ENCODE assay signal across 20 cellular contexts in the genomic region with DNA sequence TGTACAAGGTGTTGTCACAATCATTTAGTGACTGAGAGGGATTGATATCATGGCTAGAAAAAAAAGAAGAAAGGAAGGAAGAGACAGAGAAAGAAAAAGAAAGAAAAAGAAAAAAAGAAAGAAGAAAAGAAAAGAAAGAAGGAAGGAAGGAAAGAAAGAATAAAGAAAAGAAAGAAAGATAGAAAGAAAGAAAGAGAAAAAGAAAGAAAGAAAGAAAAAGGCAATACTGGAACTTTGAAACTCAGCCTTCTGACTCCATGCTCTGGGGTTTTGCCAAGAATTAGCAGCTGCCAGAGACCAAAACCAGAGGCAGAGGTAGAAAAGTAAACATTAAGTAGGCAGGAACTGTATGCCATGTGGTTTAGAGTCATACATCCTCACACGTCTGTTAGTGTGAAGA. TPM values are rescaled to one million over a fixed set of nuclear protein-coding genes. Genes with fewer than 3 reads are reported as not detected.
A peak's percentile ranks its signal among the peaks of the same experiment; 100 is the strongest.
DNase-seq lines count a peak whose midpoint lies in the region; TF ChIP-seq lines count a peak whose summit lies in the region.
"Not testable (repeated sequence)": the region's sequence is repeated elsewhere in the genome, so short reads cannot be mapped to it uniquely, and the experiment has no call there.
"Had no signal": no experiment of that assay in that cellular context is flagged by ENCODE, and none has a peak within 500 bp of the region (broad histone marks: within the 10 kb centered on the region; RNA-seq: fewer than 3 reads in every experiment).

No MANE protein-coding gene starts in this region.

- H3K9me3 ChIP-seq in mammary epithelial cell (replicated peaks; ENCODE audit: insufficient read depth, low read length), result not testable (repeated sequence)

- H3K79me2 ChIP-seq in mammary epithelial cell (ENCODE audit: insufficient read depth, low read length), result not testable (repeated sequence)

- CTCF ChIA-PET in mammary epithelial cell (lab: Charles Lee; ENCODE audit: low non-redundant PET), result not testable (repeated sequence)

- not testable (repeated sequence) for H2AFZ ChIP-seq in mammary epithelial cell (ENCODE audit: low read depth, low read length)

- not testable (repeated sequence) for H3K4me3 Mint-ChIP-seq in activated CD4-positive, alpha-beta T cell treated with anti-CD3 and anti-CD28 coated beads, Interleukin-2, amount 10 ng/mL, durations not matched to agents 24 days and 14 days

- not testable (repeated sequence) for H3K4me3 ChIP-seq in LNCaP clone FGC (ENCODE audit: low read depth, low read length); mammary epithelial cell (replicated peaks in 1 of 3; ENCODE audit: insufficient read depth in 1 of 3, low read depth in 2 of 3, low read length in 3 of 3)

- not testable (repeated sequence) for H3K27me3 ChIP-seq in mammary epithelial cell (ENCODE audit: insufficient read depth, low read length)

- H3K36me3 ChIP-seq in mammary epithelial cell (ENCODE audit: insufficient read depth, low read length), result not testable (repeated sequence)

- not testable (repeated sequence) for H3K9ac ChIP-seq in mammary epithelial cell (ENCODE audit: insufficient read depth, low read length)

- TF ChIP-seq CTCF in LNCaP clone FGC (IDR thresholded peaks at IDR 0.05; ENCODE audit: control insufficient read depth, extremely low read depth, insufficient read depth); mammary epithelial cell (conservative IDR thresholded peaks at IDR 0.05 in 1 of 2, IDR thresholded peaks at IDR 0.05 in 1 of 2; ENCODE audit: extremely low read depth in 1 of 2, insufficient read depth in 1 of 2, low read depth in 1 of 2, low read length in 2 of 2): not testable (repeated sequence)

- H3K36me3 Mint-ChIP-seq in activated CD4-positive, alpha-beta T cell treated with anti-CD3 and anti-CD28 coated beads, Interleukin-2, amount 10 ng/mL, durations not matched to agents 24 days and 14 days (ENCODE audit: low read depth), result not testable (repeated sequence)

- in situ Hi-C loops in mammary epithelial cell (cut with MboI; ENCODE audit: low sequenced_read_pairs in 2 of 2), result not testable (repeated sequence)

- not testable (repeated sequence) for H3K9me3 Mint-ChIP-seq in activated CD4-positive, alpha-beta T cell treated with anti-CD3 and anti-CD28 coated beads, Interleukin-2, amount 10 ng/mL, durations not matched to agents 24 days and 14 days

- not testable (repeated sequence) for H3K27ac Mint-ChIP-seq in activated CD4-positive, alpha-beta T cell treated with anti-CD3 and anti-CD28 coated beads, Interleukin-2, amount 10 ng/mL, durations not matched to agents 24 days and 14 days

- DNase-seq in EL (peak; percentile 21), LNCaP clone FGC (ENCODE audit: low read depth) (peak; percentile 25), NCI-H345 treated with DMSO at 0.1 percent for 48 hours (lab: John Stamatoyannopoulos, UW; ENCODE audit: unreplicated experiment) (peak; percentile 3), mammary epithelial cell (peak; percentile 19), fibroblast of peridontal ligament (ENCODE audit: extremely low read depth) (peak; percentile 77), mucosa of gallbladder (ENCODE audit: low spot score) (peak; percentile 29)
- peak; percentile 7 for DNase-seq in activated CD4-positive, alpha-beta T cell treated with anti-CD3 and anti-CD28 coated beads, Interleukin-2, amount 10 ng/mL, durations not matched to agents 24 days and 14 days

- dilution Hi-C loops in mammary epithelial cell (cut with HindIII; ENCODE audit: low sequenced_read_pairs), result not testable (repeated sequence)

- intact Hi-C loops in activated CD4-positive, alpha-beta T cell treated with anti-CD3 and anti-CD28 coated beads, Interleukin-2, amount 10 ng/mL, durations not matched to agents 24 days and 14 days (cut with micrococcal nuclease); mammary epithelial cell (cut with micrococcal nuclease): not testable (repeated sequence)

- not testable (repeated sequence) for H3K27ac ChIP-seq in mammary epithelial cell (ENCODE audit: insufficient read depth, low read depth, low read length)

- BruUV-seq in mammary epithelial cell (replicated peaks; lab: Mats Ljungman, UMichigan), result not testable (repeated sequence)

- not testable (repeated sequence) for H3K27me3 Mint-ChIP-seq in activated CD4-positive, alpha-beta T cell treated with anti-CD3 and anti-CD28 coated beads, Interleukin-2, amount 10 ng/mL, durations not matched to agents 24 days and 14 days

- 30% methylated on average over 1 of the region's 1 CpG for WGBS in mammary epithelial cell (ENCODE audit: low coverage, missing lambda C conversion rate)

- not testable (repeated sequence) for H3K4me1 ChIP-seq in mammary epithelial cell (ENCODE audit: insufficient read depth, low read length)

- not testable (repeated sequence) for H4K20me1 ChIP-seq in mammary epithelial cell (ENCODE audit: insufficient read depth, low read length)

- H3K4me1 Mint-ChIP-seq in activated CD4-positive, alpha-beta T cell treated with anti-CD3 and anti-CD28 coated beads, Interleukin-2, amount 10 ng/mL, durations not matched to agents 24 days and 14 days, result not testable (repeated sequence)

- H3K4me2 ChIP-seq in mammary epithelial cell (ENCODE audit: insufficient read depth, low read depth, low read length), result not testable (repeated sequence)

RNA-seq across cellular contexts. Expression of a gene that starts 23.1 kb away (rescaled TPM):
- not detected in 2 replicates for total RNA-seq in activated CD4-positive, alpha-beta T cell treated with anti-CD3 and anti-CD28 coated beads, Interleukin-2, amount 10 ng/mL, durations not matched to agents 24 days and 14 days
- total RNA-seq in mammary epithelial cell (not detected), mucosa of gallbladder (not detected)
- not detected for polyA plus RNA-seq in mammary epithelial cell
- not detected for polyA minus RNA-seq in mammary epithelial cell
- total RNA-seq: activated CD4-positive, alpha-beta T cell treated with anti-CD3 and anti-CD28 coated beads for 36 hours; activated T-helper 2 cell treated with anti-CD3 and anti-CD28 coated beads, Interferon-gamma antibody, Interleukin-2, Interleukin-4, amounts not matched to agents 10 μg/mL and 5 μg/mL and 100 μg/mL, durations not matched to agents 14 hours and 24 hours and 36 hours; Caco-2; cardiac septum; gastroesophageal sphincter; hepatocyte; left colon; ovary; SJSA1; temporal lobe; upper lobe of right lung had no signal
- polyA plus RNA-seq: CD14-positive monocyte, hepatocyte, neural cell, ovary had no signal

RNA-seq across cellular contexts. Expression of a gene that starts 31.8 kb away (rescaled TPM):
- not detected in 2 replicates for total RNA-seq in activated CD4-positive, alpha-beta T cell treated with anti-CD3 and anti-CD28 coated beads, Interleukin-2, amount 10 ng/mL, durations not matched to agents 24 days and 14 days
- total RNA-seq in mammary epithelial cell (not detected), mucosa of gallbladder (not detected)
- polyA plus RNA-seq in mammary epithelial cell, result not detected
- polyA minus RNA-seq in mammary epithelial cell, result not detected
- total RNA-seq: activated CD4-positive, alpha-beta T cell treated with anti-CD3 and anti-CD28 coated beads for 36 hours; activated T-helper 2 cell treated with anti-CD3 and anti-CD28 coated beads, Interferon-gamma antibody, Interleukin-2, Interleukin-4, amounts not matched to agents 10 μg/mL and 5 μg/mL and 100 μg/mL, durations not matched to agents 14 hours and 24 hours and 36 hours; Caco-2; cardiac septum; gastroesophageal sphincter; hepatocyte; left colon; ovary; temporal lobe; upper lobe of right lung had no signal
- polyA plus RNA-seq: CD14-positive monocyte, hepatocyte, neural cell, ovary had no signal

RNA-seq across cellular contexts. Expression of a gene that starts 56.0 kb away (rescaled TPM):
- total RNA-seq in activated CD4-positive, alpha-beta T cell treated with anti-CD3 and anti-CD28 coated beads, Interleukin-2, amount 10 ng/mL, durations not matched to agents 24 days and 14 days, result 11.5 and 13.2 TPM in 2 replicates
- 10 to 100 TPM in 1 of 2 donors, 1 to 10 TPM in 1; 9.4 to 10.2 TPM for total RNA-seq in mammary epithelial cell
- polyA plus RNA-seq in mammary epithelial cell, result 1.8 TPM
- polyA minus RNA-seq in mammary epithelial cell, result 31.2 TPM
- 10.9 TPM for total RNA-seq in mucosa of gallbladder

Comparison
In these comparisons a context has a peak if more than half of its experiments do, and no peak if none do; other contexts are left out.
1. DNase-seq: peak in every context shown above with its lines; median percentile 77 in fibroblast of peridontal ligament; 29 in mucosa of gallbladder; 25 in LNCaP clone FGC; 21 in EL; 19 in mammary epithelial cell; 7 in activated CD4-positive, alpha-beta T cell treated with anti-CD3 and anti-CD28 coated beads, Interleukin-2, amount 10 ng/mL, durations not matched to agents 24 days and 14 days; 3 in NCI-H345 treated with DMSO at 0.1 percent for 48 hours.